ENCODE assay signal across 8 cellular contexts in the genomic region with DNA sequence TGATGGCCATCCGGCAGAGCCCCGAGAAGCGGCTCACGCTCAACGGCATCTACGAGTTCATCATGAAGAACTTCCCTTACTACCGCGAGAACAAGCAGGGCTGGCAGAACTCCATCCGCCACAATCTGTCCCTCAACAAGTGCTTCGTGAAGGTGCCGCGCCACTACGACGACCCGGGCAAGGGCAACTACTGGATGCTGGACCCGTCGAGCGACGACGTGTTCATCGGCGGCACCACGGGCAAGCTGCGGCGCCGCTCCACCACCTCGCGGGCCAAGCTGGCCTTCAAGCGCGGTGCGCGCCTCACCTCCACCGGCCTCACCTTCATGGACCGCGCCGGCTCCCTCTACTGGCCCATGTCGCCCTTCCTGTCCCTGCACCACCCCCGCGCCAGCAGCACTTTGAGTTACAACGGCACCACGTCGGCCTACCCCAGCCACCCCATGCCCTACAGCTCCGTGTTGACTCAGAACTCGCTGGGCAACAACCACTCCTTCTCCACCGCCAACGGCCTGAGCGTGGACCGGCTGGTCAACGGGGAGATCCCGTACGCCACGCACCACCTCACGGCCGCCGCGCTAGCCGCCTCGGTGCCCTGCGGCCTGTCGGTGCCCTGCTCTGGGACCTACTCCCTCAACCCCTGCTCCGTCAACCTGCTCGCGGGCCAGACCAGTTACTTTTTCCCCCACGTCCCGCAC. TPM values are rescaled to one million over a fixed set of nuclear protein-coding genes. Genes with fewer than 3 reads are reported as not detected.
DNase-seq lines count a peak whose midpoint lies in the region; ATAC-seq lines count a peak whose summit lies in the region.

No MANE protein-coding gene starts in this region.

- peak overlapping the region; percentile 62 for H3K4me3 ChIP-seq in iPS-20b (ENCODE audit: low read length)

- no peaks in the 10 kb centered on the region for H3K9me3 ChIP-seq in iPS-20b (ENCODE audit: insufficient read depth, low read depth, low read length)

- H3K4me1 ChIP-seq in iPS-20b (ENCODE audit: insufficient read depth, low read length) = no peaks in the 10 kb centered on the region

- peak overlapping the region; percentile 28 for H3K4me3 Mint-ChIP-seq in stimulated activated naive CD8-positive, alpha-beta T cell treated with anti-CD3 and anti-CD28 coated beads, Interleukin-15, Interleukin-2, amounts not matched to agents 100 ng/mL and 50 ng/mL, for 24 hours
- H3K4me3 Mint-ChIP-seq in activated T-helper 17 cell treated with anti-CD3 and anti-CD28 coated beads, Interleukin-2, amount 50 U/mL, for 72 hours = peak overlapping the region; percentile 34

- peaks cover 13% of the 10 kb centered on the region for H3K9me3 Mint-ChIP-seq in stimulated activated naive CD8-positive, alpha-beta T cell treated with anti-CD3 and anti-CD28 coated beads, Interleukin-15, Interleukin-2, amounts not matched to agents 100 ng/mL and 50 ng/mL, for 24 hours
- H3K9me3 Mint-ChIP-seq in activated T-helper 17 cell treated with anti-CD3 and anti-CD28 coated beads, Interleukin-2, amount 50 U/mL, for 72 hours = no peaks in the 10 kb centered on the region

- ATAC-seq in stimulated activated naive CD8-positive, alpha-beta T cell treated with anti-CD3 and anti-CD28 coated beads, Interleukin-15, Interleukin-2, amounts not matched to agents 100 U/mL and 50 U/mL, for 24 hours = no peak
- ATAC-seq in activated T-helper 17 cell treated with anti-CD3 and anti-CD28 coated beads, Interleukin-2, amount 50 U/mL, for 72 hours (replicated peaks) = no peak
- no peak for ATAC-seq in HG03439 (IDR thresholded peaks at IDR 0.05; ENCODE audit: unreplicated experiment)

- H3K27me3 Mint-ChIP-seq in stimulated activated naive CD8-positive, alpha-beta T cell treated with anti-CD3 and anti-CD28 coated beads, Interleukin-15, Interleukin-2, amounts not matched to agents 100 ng/mL and 50 ng/mL, for 24 hours = peaks cover 66% of the 10 kb centered on the region
- H3K27me3 Mint-ChIP-seq in activated T-helper 17 cell treated with anti-CD3 and anti-CD28 coated beads, Interleukin-2, amount 50 U/mL, for 72 hours = peaks cover 46% of the 10 kb centered on the region

- no peaks in the 10 kb centered on the region for H3K36me3 ChIP-seq in iPS-20b (ENCODE audit: insufficient read depth, low read depth, low read length)

- no peak for DNase-seq in stimulated activated naive CD8-positive, alpha-beta T cell treated with anti-CD3 and anti-CD28 coated beads, Interleukin-15, Interleukin-2, amounts not matched to agents 100 U/mL and 50 U/mL, for 24 hours
- DNase-seq in NCI-H2107 treated with DMSO at 0.1 percent for 48 hours (lab: John Stamatoyannopoulos, UW; ENCODE audit: unreplicated experiment) (no peak), amniotic stem cell (lab: John Stamatoyannopoulos, UW) (no peak)
- DNase-seq in stimulated activated CD4-positive, alpha-beta T cell treated with anti-CD3 and anti-CD28 coated beads, Interleukin-4, amount 100 ng/mL, for 24 hours = no peak

- H3K27ac Mint-ChIP-seq in stimulated activated naive CD8-positive, alpha-beta T cell treated with anti-CD3 and anti-CD28 coated beads, Interleukin-15, Interleukin-2, amounts not matched to agents 100 ng/mL and 50 ng/mL, for 24 hours = no peak overlapping the region
- no peak overlapping the region for H3K27ac Mint-ChIP-seq in activated T-helper 17 cell treated with anti-CD3 and anti-CD28 coated beads, Interleukin-2, amount 50 U/mL, for 72 hours

- no peaks in the 10 kb centered on the region for H3K36me3 Mint-ChIP-seq in stimulated activated naive CD8-positive, alpha-beta T cell treated with anti-CD3 and anti-CD28 coated beads, Interleukin-15, Interleukin-2, amounts not matched to agents 100 ng/mL and 50 ng/mL, for 24 hours (ENCODE audit: low read depth)
- H3K36me3 Mint-ChIP-seq in activated T-helper 17 cell treated with anti-CD3 and anti-CD28 coated beads, Interleukin-2, amount 50 U/mL, for 72 hours (ENCODE audit: low read depth) = peaks cover 23% of the 10 kb centered on the region

- no peak overlapping the region for H3K9ac ChIP-seq in iPS-20b (ENCODE audit: low read depth, low read length)

- peaks cover 89% of the 10 kb centered on the region for H3K27me3 ChIP-seq in iPS-20b (ENCODE audit: insufficient read depth, low read length)

- peaks cover 10% of the 10 kb centered on the region for H3K4me1 Mint-ChIP-seq in stimulated activated naive CD8-positive, alpha-beta T cell treated with anti-CD3 and anti-CD28 coated beads, Interleukin-15, Interleukin-2, amounts not matched to agents 100 ng/mL and 50 ng/mL, for 24 hours (ENCODE audit: low read depth)
- peaks cover 4% of the 10 kb centered on the region for H3K4me1 Mint-ChIP-seq in activated T-helper 17 cell treated with anti-CD3 and anti-CD28 coated beads, Interleukin-2, amount 50 U/mL, for 72 hours

- H3K27ac ChIP-seq in iPS-20b (ENCODE audit: low read length) = no peak overlapping the region

RNA-seq across cellular contexts. Expression of gene FOXG1, which starts 1.4 kb away (rescaled TPM):
- total RNA-seq in activated T-helper 17 cell treated with anti-CD3 and anti-CD28 coated beads, Interleukin-2, amount 50 U/mL, for 72 hours = not detected
